In the genomic region with DNA sequence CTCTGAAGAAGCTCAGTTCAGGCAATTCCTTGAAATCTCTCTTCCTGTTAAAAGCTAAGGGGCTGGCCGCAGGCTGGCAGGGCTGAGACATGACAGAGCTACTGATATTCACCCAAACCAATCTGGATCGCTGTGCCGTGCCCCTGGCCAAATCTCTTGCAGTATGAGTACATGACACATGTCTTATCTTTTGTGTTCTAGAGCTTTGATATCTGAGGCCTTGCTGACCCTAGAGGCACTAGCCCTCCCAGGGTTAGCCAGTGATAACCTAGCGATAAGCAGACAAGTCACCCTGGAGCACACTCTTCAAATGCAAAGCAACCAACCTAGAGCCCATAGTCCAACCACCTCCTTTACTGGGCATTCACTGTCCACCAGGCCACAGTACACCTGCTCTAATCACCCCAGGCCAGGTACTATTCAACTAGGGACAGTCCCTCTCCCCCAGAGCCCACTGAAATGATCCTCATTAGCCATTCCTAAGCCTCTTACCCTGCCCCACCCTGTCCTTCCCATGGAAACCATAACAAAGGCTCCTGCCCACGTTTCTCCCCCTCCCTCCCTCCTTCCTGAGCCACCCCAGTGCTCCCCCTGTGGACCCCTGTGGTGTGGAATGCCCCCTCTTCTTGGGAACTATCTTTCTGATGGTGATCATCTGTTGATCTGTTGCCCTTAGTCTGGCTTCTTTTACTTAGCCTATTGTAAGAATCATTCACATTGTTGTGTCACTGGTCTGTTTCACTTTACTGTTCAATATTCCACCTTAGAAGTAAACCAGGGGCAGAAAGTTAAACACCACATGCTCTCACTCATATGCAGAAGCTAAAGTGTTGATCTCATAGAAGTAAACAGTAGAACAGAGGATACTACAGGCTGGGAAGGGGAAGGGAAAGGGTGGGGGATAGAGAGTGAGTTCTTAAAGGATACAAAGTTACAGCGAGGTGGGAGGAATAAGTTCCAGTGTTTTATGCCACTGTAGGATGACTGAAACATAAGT, we compare ENCODE assay signal across 1 cellular context.
A peak's percentile ranks its signal among the peaks of the same experiment; 100 is the strongest.
TF ChIP-seq lines count a peak whose summit lies in the region.

No MANE protein-coding gene starts in this region.

TF ChIP-seq in K562, 482 proteins besides CTCF, POLR2A, EP300 and RAD21 (continued from another document):
- peak in 1 of 2 experiments; percentile 29; a peak in 1 of 4 replicates for TF ChIP-seq KDM1A (IDR thresholded peaks at IDR 0.05)
- 0 out of 2 replicates have a peak, but pooled peaks have one; percentile 3 for TF ChIP-seq CBFA2T3 (IDR thresholded peaks at IDR 0.05)
